ENCODE assay signal across 2 cellular contexts in the genomic region with DNA sequence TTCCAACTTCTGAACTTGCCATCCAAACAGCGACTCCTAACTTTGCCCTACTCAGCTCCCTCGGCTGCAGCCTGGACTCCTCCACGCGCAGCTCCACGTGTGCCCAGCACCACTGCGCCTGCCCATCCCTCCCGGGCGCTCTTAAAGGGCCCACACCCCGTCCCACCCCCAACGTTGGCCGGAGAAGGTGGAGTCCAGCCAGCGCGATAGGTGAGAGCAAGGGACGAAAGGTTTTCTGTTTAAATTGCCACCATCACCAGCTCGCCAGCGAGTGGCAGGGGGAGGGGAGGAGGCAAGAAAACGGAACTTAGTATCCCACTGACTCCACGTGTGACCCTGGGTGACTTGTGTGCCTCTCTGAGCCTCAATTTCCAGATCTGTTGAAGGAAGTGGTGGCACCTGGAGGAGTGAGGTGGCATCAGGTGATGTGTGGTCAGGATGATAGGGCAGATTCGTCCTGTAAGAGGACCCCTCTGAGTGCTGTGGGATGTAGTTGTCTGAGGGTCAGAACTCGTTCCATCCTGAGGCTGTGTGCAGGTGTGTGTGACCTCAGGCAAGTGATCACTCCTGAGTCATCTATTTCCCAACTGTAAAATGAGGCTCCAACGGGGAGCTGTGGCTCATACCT.
TF ChIP-seq lines count a peak whose summit lies in the region.

No MANE protein-coding gene starts in this region.

TF ChIP-seq in H1, 55 proteins besides CTCF, POLR2A, EP300 and RAD21:
- TF ChIP-seq RFX5 (IDR thresholded peaks at IDR 0.05; ENCODE audit: borderline replicate concordance, low read depth, low read length) (no peak), SP4 (IDR thresholded peaks at IDR 0.05; ENCODE audit: low read length) (no peak), SP1 (IDR thresholded peaks at IDR 0.05; ENCODE audit: low read depth, low read length) (no peak), GTF2F1 (IDR thresholded peaks at IDR 0.05; ENCODE audit: borderline replicate concordance, low read depth, low read length) (no peak), RBBP5 (IDR thresholded peaks at IDR 0.05; ENCODE audit: borderline replicate concordance, low read depth, low read length) (no peak), YY1 (IDR thresholded peaks at IDR 0.05; ENCODE audit: low read depth, low read length) (no peak), BCL11A (IDR thresholded peaks at IDR 0.05; ENCODE audit: low read depth in 2 of 2, low read length in 2 of 2) (no peak), TBP (IDR thresholded peaks at IDR 0.05; ENCODE audit: low read depth, low read length) (no peak), NANOG (IDR thresholded peaks at IDR 0.05; ENCODE audit: insufficient read depth, low read depth, low read length, poor library complexity, severe bottlenecking) (no peak), CHD1 (IDR thresholded peaks at IDR 0.05; ENCODE audit: low read depth, low read length) (no peak), EGR1 (IDR thresholded peaks at IDR 0.05; ENCODE audit: borderline replicate concordance, low read depth, low read length) (no peak), JUN (IDR thresholded peaks at IDR 0.05; ENCODE audit: low read depth, low read length) (no peak), SAP30 (IDR thresholded peaks at IDR 0.05; ENCODE audit: insufficient read depth, insufficient replicate concordance, low read length) (no peak), GABPA (IDR thresholded peaks at IDR 0.05; ENCODE audit: borderline replicate concordance, insufficient read depth, low read length) (no peak), SRF (IDR thresholded peaks at IDR 0.05; ENCODE audit: low read depth, low read length) (no peak), BRCA1 (IDR thresholded peaks at IDR 0.05; ENCODE audit: low read depth, low read length) (no peak), HDAC2 (IDR thresholded peaks at IDR 0.05; ENCODE audit: borderline replicate concordance in 1 of 2, low read depth in 2 of 2, low read length in 2 of 2) (no peak), TAF1 (IDR thresholded peaks at IDR 0.05; ENCODE audit: low read depth, low read length) (no peak)

TF ChIP-seq in SK-N-SH, 30 proteins besides CTCF, POLR2A, EP300 and RAD21:
- TF ChIP-seq, protein P1, sequence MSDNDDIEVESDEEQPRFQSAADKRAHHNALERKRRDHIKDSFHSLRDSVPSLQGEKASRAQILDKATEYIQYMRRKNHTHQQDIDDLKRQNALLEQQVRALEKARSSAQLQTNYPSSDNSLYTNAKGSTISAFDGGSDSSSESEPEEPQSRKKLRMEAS (IDR thresholded peaks at IDR 0.05; ENCODE audit: low read depth), result no peak
- TF ChIP-seq RFX5 (IDR thresholded peaks at IDR 0.05; ENCODE audit: low read length), result no peak
- TF ChIP-seq, protein P2, sequence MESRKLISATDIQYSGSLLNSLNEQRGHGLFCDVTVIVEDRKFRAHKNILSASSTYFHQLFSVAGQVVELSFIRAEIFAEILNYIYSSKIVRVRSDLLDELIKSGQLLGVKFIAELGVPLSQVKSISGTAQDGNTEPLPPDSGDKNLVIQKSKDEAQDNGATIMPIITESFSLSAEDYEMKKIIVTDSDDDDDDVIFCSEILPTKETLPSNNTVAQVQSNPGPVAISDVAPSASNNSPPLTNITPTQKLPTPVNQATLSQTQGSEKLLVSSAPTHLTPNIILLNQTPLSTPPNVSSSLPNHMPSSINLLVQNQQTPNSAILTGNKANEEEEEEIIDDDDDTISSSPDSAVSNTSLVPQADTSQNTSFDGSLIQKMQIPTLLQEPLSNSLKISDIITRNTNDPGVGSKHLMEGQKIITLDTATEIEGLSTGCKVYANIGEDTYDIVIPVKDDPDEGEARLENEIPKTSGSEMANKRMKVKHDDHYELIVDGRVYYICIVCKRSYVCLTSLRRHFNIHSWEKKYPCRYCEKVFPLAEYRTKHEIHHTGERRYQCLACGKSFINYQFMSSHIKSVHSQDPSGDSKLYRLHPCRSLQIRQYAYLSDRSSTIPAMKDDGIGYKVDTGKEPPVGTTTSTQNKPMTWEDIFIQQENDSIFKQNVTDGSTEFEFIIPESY (IDR thresholded peaks at IDR 0.05; ENCODE audit: borderline replicate concordance, low read depth), result no peak
- no peak for TF ChIP-seq TAF1 (IDR thresholded peaks at IDR 0.05; ENCODE audit: borderline replicate concordance, low read depth, low read length)
- TF ChIP-seq JUND (IDR thresholded peaks at IDR 0.05), result no peak
- TF ChIP-seq GABPA (IDR thresholded peaks at IDR 0.05; ENCODE audit: low read depth), result no peak
- TF ChIP-seq NFIC (IDR thresholded peaks at IDR 0.05; ENCODE audit: borderline replicate concordance), result no peak
- no peak for TF ChIP-seq SMC3 (IDR thresholded peaks at IDR 0.05; ENCODE audit: low read depth, low read length)
- TF ChIP-seq, protein P3, sequence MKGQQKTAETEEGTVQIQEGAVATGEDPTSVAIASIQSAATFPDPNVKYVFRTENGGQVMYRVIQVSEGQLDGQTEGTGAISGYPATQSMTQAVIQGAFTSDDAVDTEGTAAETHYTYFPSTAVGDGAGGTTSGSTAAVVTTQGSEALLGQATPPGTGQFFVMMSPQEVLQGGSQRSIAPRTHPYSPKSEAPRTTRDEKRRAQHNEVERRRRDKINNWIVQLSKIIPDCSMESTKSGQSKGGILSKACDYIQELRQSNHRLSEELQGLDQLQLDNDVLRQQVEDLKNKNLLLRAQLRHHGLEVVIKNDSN (IDR thresholded peaks at IDR 0.05; ENCODE audit: borderline replicate concordance, low read depth), result no peak
- TF ChIP-seq FOSL2 (IDR thresholded peaks at IDR 0.05; ENCODE audit: borderline replicate concordance, low read depth), result no peak
- no peak for TF ChIP-seq MEF2A (IDR thresholded peaks at IDR 0.05; ENCODE audit: borderline replicate concordance, low read depth)
- no peak for TF ChIP-seq RCOR1 (IDR thresholded peaks at IDR 0.05; ENCODE audit: low read length)
- TF ChIP-seq TCF12 (IDR thresholded peaks at IDR 0.05), result no peak
- no peak for TF ChIP-seq MXI1 (IDR thresholded peaks at IDR 0.05; ENCODE audit: low read depth, low read length)
